In the genomic region with DNA sequence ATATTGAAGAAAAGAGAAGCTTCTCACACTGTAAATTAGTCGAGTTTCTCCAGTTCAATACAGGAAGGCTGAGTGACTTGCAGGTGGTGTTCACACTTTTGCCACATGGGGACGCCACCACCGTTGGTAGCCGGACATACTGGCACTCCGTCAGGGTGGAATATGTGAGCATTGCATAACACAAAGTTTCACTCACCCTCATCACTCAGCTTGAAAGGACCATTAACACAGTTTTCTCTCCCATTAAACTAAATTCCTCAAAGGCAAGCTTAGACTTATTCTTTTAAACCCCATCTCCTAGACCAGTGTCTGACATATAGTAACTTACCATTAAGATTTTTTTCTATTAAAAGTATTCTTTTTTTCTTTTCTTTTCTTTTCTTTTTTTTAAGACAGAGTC, we compare ENCODE assay signal across 8 cellular contexts.
A peak's percentile ranks its signal among the peaks of the same experiment; 100 is the strongest.
DNase-seq lines count a peak whose midpoint lies in the region; ATAC-seq and TF ChIP-seq lines count a peak whose summit lies in the region.

No MANE protein-coding gene starts in this region.

- peak; percentile 95 for TF ChIP-seq CTCF in AG04449 (IDR thresholded peaks at IDR 0.05; ENCODE audit: insufficient read depth, low read length, missing control alignments)

- H3K36me3 Mint-ChIP-seq in activated CD4-positive, alpha-beta T cell treated with anti-CD3 and anti-CD28 coated beads, Interleukin-2, amount 10 ng/mL, durations not matched to agents 24 days and 14 days (ENCODE audit: low read depth): no peaks in the 10 kb centered on the region

- POLR2A ChIA-PET in AG04449 (lab: Yijun Ruan, JAX): interaction anchor here (1.0 to 3.3 kb wide), 3 partner anchors 150 to 155 kb away, joined by 3 to 28 read pairs (median 7); a partner anchor contains a TSS

- peaks cover 2% of the 10 kb centered on the region for H3K4me1 Mint-ChIP-seq in activated CD4-positive, alpha-beta T cell treated with anti-CD3 and anti-CD28 coated beads, Interleukin-2, amount 10 ng/mL, durations not matched to agents 24 days and 14 days
- no peaks in the 10 kb centered on the region for H3K4me1 Mint-ChIP-seq in stimulated activated naive CD8-positive, alpha-beta T cell treated with anti-CD3 and anti-CD28 coated beads, Interleukin-15, amount 100 ng/mL, for 72 hours

- H3K9me3 ChIP-seq in mesodermal cell (ENCODE audit: control insufficient read depth, low read length): no peaks in the 10 kb centered on the region

- peaks cover 16% of the 10 kb centered on the region for H3K4me1 ChIP-seq in mesodermal cell (ENCODE audit: control insufficient read depth, insufficient read depth, low read length, poor library complexity, severe bottlenecking)

- H3K36me3 ChIP-seq in mesodermal cell (ENCODE audit: control insufficient read depth, insufficient read depth, low read length): no peaks in the 10 kb centered on the region

- peak; percentile 49 for DNase-seq in AG04449 (ENCODE audit: low read depth, low spot score)
- DNase-seq in NCI-H2171 treated with DMSO at 0.1 percent for 48 hours (lab: John Stamatoyannopoulos, UW): peak; percentile 50
- peak; percentile 77 for DNase-seq in activated CD4-positive, alpha-beta T cell treated with anti-CD3 and anti-CD28 coated beads, Interleukin-2, amount 10 ng/mL, durations not matched to agents 24 days and 14 days
- peak; percentile 36 for DNase-seq in epidermal melanocyte (ENCODE audit: insufficient read length, low spot score)
- peak; percentile 50 to 70 for DNase-seq in stimulated activated naive CD8-positive, alpha-beta T cell treated with anti-CD3 and anti-CD28 coated beads, Interleukin-15, amount 100 ng/mL, for 72 hours

- ATAC-seq in GM18498 (IDR thresholded peaks at IDR 0.05; ENCODE audit: unreplicated experiment): peak; percentile 75
- ATAC-seq in HG02973 (IDR thresholded peaks at IDR 0.05; ENCODE audit: unreplicated experiment): peak; percentile 80
- ATAC-seq in stimulated activated naive CD8-positive, alpha-beta T cell treated with anti-CD3 and anti-CD28 coated beads, Interleukin-15, amount 100 ng/mL, for 72 hours: peak; percentile 85

- no peaks in the 10 kb centered on the region for H3K9me3 Mint-ChIP-seq in activated CD4-positive, alpha-beta T cell treated with anti-CD3 and anti-CD28 coated beads, Interleukin-2, amount 10 ng/mL, durations not matched to agents 24 days and 14 days
- H3K9me3 Mint-ChIP-seq in stimulated activated naive CD8-positive, alpha-beta T cell treated with anti-CD3 and anti-CD28 coated beads, Interleukin-15, amount 100 ng/mL, for 72 hours: peaks cover 6 to 13% of the 10 kb centered on the region in 2 donors

- peak overlapping the region; percentile 69 for H3K27ac ChIP-seq in mesodermal cell (ENCODE audit: low read depth, low read length, severe bottlenecking)

- no peak overlapping the region for H3K27ac Mint-ChIP-seq in activated CD4-positive, alpha-beta T cell treated with anti-CD3 and anti-CD28 coated beads, Interleukin-2, amount 10 ng/mL, durations not matched to agents 24 days and 14 days
- no peak overlapping the region for H3K27ac Mint-ChIP-seq in stimulated activated naive CD8-positive, alpha-beta T cell treated with anti-CD3 and anti-CD28 coated beads, Interleukin-15, amount 100 ng/mL, for 72 hours

- peaks cover 4% of the 10 kb centered on the region for H3K27me3 Mint-ChIP-seq in activated CD4-positive, alpha-beta T cell treated with anti-CD3 and anti-CD28 coated beads, Interleukin-2, amount 10 ng/mL, durations not matched to agents 24 days and 14 days
- H3K27me3 Mint-ChIP-seq in stimulated activated naive CD8-positive, alpha-beta T cell treated with anti-CD3 and anti-CD28 coated beads, Interleukin-15, amount 100 ng/mL, for 72 hours: no peaks in the 10 kb centered on the region

- CTCF ChIA-PET in AG04449 (lab: Yijun Ruan, JAX): interaction anchor here (0.6 to 25.3 kb wide), 63 partner anchors 9 to 573 kb away, joined by 3 to 653 read pairs (median 5); no protein-coding TSS in a partner anchor

- no peak overlapping the region for H3K4me3 ChIP-seq in AG04449 (ENCODE audit: low read depth, low read length)
- H3K4me3 ChIP-seq in mesodermal cell (ENCODE audit: extremely low read depth, insufficient read depth, low read length, poor library complexity, severe bottlenecking): no peak overlapping the region

- WGBS in mesodermal cell (ENCODE audit: insufficient coverage in 2 of 2), 2 experiments: 15 to 20% methylated on average over 2 to 5 of the region's 5 CpGs

- H3K4me3 Mint-ChIP-seq in activated CD4-positive, alpha-beta T cell treated with anti-CD3 and anti-CD28 coated beads, Interleukin-2, amount 10 ng/mL, durations not matched to agents 24 days and 14 days: no peak overlapping the region
- no peak overlapping the region for H3K4me3 Mint-ChIP-seq in stimulated activated naive CD8-positive, alpha-beta T cell treated with anti-CD3 and anti-CD28 coated beads, Interleukin-15, amount 100 ng/mL, for 72 hours

- intact Hi-C loops in activated CD4-positive, alpha-beta T cell treated with anti-CD3 and anti-CD28 coated beads, Interleukin-2, amount 10 ng/mL, durations not matched to agents 24 days and 14 days (cut with micrococcal nuclease): no loop called here
